17 cellular contexts compared by ENCODE assay signal in the genomic region with DNA sequence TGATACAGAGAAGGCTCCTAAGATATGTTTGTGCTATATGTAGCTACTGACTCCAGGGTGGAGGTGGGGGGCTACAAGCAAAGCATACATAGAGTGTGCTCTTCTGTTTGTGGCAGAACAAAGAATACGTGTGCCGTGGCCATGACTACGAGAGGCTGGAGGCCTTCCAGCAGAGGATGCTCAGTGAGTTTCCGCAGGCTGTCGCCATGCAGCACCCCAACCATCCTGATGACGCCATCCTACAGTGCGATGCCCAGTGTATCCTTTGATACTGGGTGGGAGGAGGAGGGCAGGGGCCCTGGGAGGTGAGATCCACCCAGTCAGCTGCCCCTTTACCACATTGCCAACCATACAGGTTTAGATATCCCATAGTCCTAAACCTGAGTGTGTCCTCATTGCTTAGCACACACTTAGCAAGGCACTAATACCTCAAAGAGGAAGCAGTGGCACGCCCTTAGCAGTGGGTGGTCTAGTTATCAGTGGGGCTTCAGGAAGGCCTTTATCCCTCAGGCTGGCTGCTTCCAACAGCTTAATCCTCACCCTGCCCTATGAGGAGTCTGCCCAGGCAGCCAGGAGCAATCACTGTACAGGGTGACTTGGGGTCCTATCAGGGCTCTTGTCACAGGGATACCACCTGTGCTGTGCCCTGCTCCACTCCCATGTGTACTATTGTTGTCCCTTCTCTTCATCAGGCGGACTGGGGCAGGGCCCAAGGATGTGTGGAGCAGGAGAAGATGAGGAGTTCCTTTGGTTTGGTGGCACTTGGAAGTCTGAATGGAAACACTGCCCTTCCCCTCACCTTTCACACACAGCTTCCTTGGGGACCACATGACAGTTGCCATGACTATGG. TPM values are rescaled to one million over a fixed set of nuclear protein-coding genes. Genes with fewer than 3 reads are reported as not detected.
DNase-seq lines count a peak whose midpoint lies in the region; FAIRE-seq and TF ChIP-seq lines count a peak whose summit lies in the region.
"Had no signal": no experiment of that assay in that cellular context is flagged by ENCODE, and none has a peak within 500 bp of the region (broad histone marks: within the 10 kb centered on the region; RNA-seq: fewer than 3 reads in every experiment).

No MANE protein-coding gene starts in this region.

- peak; percentile 53 for DNase-seq in activated effector memory CD4-positive, alpha-beta T cell treated with anti-CD3 and anti-CD28 coated beads, Interleukin-2, amount 50 U/mL, for 16 hours
- no peak for DNase-seq in activated effector memory CD4-positive, alpha-beta T cell treated with Interleukin-2 at 50 U/mL for 16 hours
- DNase-seq in NCI-H774 (lab: John Stamatoyannopoulos, UW) = peak; percentile 1
- no peak for DNase-seq in stomach
- DNase-seq in 8988T = no peak
- no peak for DNase-seq in NCI-H2227 (lab: John Stamatoyannopoulos, UW; ENCODE audit: unreplicated experiment)
- DNase-seq in RCC 7860 (ENCODE audit: low spot score) = no peak
- DNase-seq: DND-41, NCI-H1092 treated with DMSO at 0.1 percent for 48 hours, NCI-H187, NCI-H2107, NCI-H2227 treated with DMSO at 0.1 percent for 48 hours, NCI-H524, Right ventricle myocardium superior had no signal

- H3K36me3 ChIP-seq in esophagus (ENCODE audit: control insufficient read depth in 2 of 2, insufficient read depth in 2 of 2, low read length in 1 of 2) (no peaks in the 10 kb centered on the region), stomach (peaks cover 0 to 9% (median 0%) of the 10 kb centered on the region in 4 donors)
- H3K36me3 ChIP-seq: HAP-1 had no signal

- TF ChIP-seq POLR2A in stomach (IDR thresholded peaks at IDR 0.05) = no peak

- WGBS in esophagus, 2 donors = 83 to 89% methylated on average over 9 of the region's 9 CpGs
- WGBS in stomach, 5 donors = 82 to 93% (median 91%) methylated on average over 9 of the region's 9 CpGs

- peak overlapping the region; percentile 84 to 92 for H3K27ac ChIP-seq in esophagus (ENCODE audit: low read depth in 2 of 2, low read length in 1 of 2)
- peak overlapping the region in 4 of 5 donors; percentile 67 to 72 (median 72) for H3K27ac ChIP-seq in stomach
- H3K27ac ChIP-seq: SK-N-MC had no signal

- no peaks in the 10 kb centered on the region for H3K27me3 ChIP-seq in esophagus (ENCODE audit: control insufficient read depth in 1 of 2, insufficient read depth in 2 of 2, low read length in 2 of 2)
- H3K27me3 ChIP-seq in stomach = no peaks in the 10 kb centered on the region

- H3K4me1 ChIP-seq in esophagus (ENCODE audit: control insufficient read depth in 2 of 2, insufficient read depth in 2 of 2, low read length in 1 of 2) = peaks cover 3 to 15% of the 10 kb centered on the region in 2 donors
- H3K4me1 ChIP-seq in stomach = peaks cover 10 to 34% (median 26%) of the 10 kb centered on the region in 4 donors
- H3K4me1 ChIP-seq: HAP-1 had no signal

- no peak overlapping the region for H3K4me3 ChIP-seq in esophagus (ENCODE audit: low read depth in 1 of 2, low read length in 2 of 2)
- H3K4me3 ChIP-seq in stomach = no peak overlapping the region
- H3K4me3 ChIP-seq: HAP-1, SK-N-MC had no signal

- FAIRE-seq in RCC 7860 (lab: Jason Lieb, UNC) = no peak

- TF ChIP-seq CTCF in stomach (IDR thresholded peaks at IDR 0.05) = no peak

- H3K9me3 ChIP-seq in esophagus (ENCODE audit: control insufficient read depth in 2 of 2, insufficient read depth in 1 of 2, low read depth in 1 of 2, low read length in 1 of 2) = no peaks in the 10 kb centered on the region
- no peaks in the 10 kb centered on the region for H3K9me3 ChIP-seq in stomach
- H3K9me3 ChIP-seq: HAP-1 had no signal

- TF ChIP-seq EP300 in stomach (IDR thresholded peaks at IDR 0.05) = no peak

- intact Hi-C loops in stomach (cut with DNase I; ENCODE audit: low total_unique reads) = loop anchor here (10.0 kb wide), 1 partner anchor 250 kb away; no protein-coding TSS in a partner anchor

RNA-seq across cellular contexts. Expression of gene MANF, which starts 30.1 kb away (rescaled TPM):
- 10 to 100 TPM; 31.2 to 82.3 TPM for polyA plus RNA-seq in esophagus
- total RNA-seq in stomach = 10 to 100 TPM in 3 of 5 donors, 1 to 10 TPM in 1, under 1 TPM in 1; 0.58 to 76.4 (median 30.4) TPM
- 10 to 100 TPM; 31.8 to 57.9 (median 47.2) TPM for polyA plus RNA-seq in stomach

RNA-seq across cellular contexts. Expression of gene RBM15B, which starts 36.1 kb away (rescaled TPM):
- polyA plus RNA-seq in esophagus (10 to 100 TPM in 1 of 2 donors, 1 to 10 TPM in 1; 7.9 to 16.2 TPM), stomach (10 to 100 TPM in 2 of 3 donors, 1 to 10 TPM in 1; 9.3 to 12.4 (median 10.5) TPM)
- total RNA-seq in stomach = 10 to 100 TPM; 15.8 to 34.5 (median 18.3) TPM

Comparison
In these comparisons a context has a peak if more than half of its experiments do, and no peak if none do; other contexts are left out.
1. DNase-seq: peak in activated effector memory CD4-positive, alpha-beta T cell treated with anti-CD3 and anti-CD28 coated beads, Interleukin-2, amount 50 U/mL, for 16 hours (single experiment) and NCI-H774 (single experiment); none in activated effector memory CD4-positive, alpha-beta T cell treated with Interleukin-2 at 50 U/mL for 16 hours (single experiment), stomach (single experiment), 8988T (single experiment), NCI-H2227 (single experiment) and RCC 7860 (single experiment).